ENCODE assay signal across 1 cellular context in the genomic region with DNA sequence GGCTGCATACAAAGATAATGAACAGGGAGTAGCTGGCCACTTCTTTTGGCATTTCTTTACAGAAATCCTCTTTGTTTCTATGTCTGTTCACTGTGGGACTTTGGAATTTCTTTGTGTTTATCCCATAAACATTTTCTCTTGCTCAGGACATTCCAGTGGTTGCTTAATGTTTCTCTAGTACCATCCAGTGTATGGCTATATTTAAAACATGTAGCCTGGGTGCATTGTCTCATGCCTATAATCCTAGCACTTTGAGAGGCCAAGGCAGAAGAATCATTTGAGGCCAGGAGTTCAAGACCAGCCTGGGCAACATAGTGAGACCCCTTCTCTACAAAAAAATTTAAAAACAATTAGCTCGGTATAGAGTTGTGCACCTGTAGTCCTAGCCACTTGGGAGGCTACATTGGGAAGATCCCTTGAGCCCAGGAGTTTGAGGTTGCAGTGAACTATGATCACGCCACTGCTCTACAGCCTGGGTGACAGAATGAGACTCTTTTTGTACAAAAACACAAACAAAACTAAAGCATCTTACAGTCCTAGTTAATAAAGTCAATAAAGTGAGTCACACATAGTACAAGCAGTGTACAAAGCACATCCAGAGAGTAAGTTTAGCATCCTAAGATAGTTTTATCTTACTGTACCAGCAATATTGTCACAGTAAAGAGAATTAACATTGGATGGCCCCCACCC.
TF ChIP-seq lines count a peak whose summit lies in the region.

No MANE protein-coding gene starts in this region.

TF ChIP-seq in HepG2, 621 proteins besides CTCF, POLR2A, EP300 and RAD21 (continued from another document):
- TF ChIP-seq MIXL1 (CRISPR knock-in tag; IDR thresholded peaks at IDR 0.05) = peak; percentile 48; the same call in 1 of the 2 replicates
- 0 out of 2 replicates have a peak, but pooled peaks have one; percentile 49 for TF ChIP-seq ZNF713 (CRISPR knock-in tag; IDR thresholded peaks at IDR 0.05)
- TF ChIP-seq RCOR2 (CRISPR knock-in tag; IDR thresholded peaks at IDR 0.05) = peak; percentile 38; the same call in 1 of the 2 replicates
- peak; percentile 44; the same call in 1 of the 2 replicates for TF ChIP-seq SAP130 (CRISPR knock-in tag; IDR thresholded peaks at IDR 0.05; ENCODE audit: low read depth)
- TF ChIP-seq, protein P1, sequence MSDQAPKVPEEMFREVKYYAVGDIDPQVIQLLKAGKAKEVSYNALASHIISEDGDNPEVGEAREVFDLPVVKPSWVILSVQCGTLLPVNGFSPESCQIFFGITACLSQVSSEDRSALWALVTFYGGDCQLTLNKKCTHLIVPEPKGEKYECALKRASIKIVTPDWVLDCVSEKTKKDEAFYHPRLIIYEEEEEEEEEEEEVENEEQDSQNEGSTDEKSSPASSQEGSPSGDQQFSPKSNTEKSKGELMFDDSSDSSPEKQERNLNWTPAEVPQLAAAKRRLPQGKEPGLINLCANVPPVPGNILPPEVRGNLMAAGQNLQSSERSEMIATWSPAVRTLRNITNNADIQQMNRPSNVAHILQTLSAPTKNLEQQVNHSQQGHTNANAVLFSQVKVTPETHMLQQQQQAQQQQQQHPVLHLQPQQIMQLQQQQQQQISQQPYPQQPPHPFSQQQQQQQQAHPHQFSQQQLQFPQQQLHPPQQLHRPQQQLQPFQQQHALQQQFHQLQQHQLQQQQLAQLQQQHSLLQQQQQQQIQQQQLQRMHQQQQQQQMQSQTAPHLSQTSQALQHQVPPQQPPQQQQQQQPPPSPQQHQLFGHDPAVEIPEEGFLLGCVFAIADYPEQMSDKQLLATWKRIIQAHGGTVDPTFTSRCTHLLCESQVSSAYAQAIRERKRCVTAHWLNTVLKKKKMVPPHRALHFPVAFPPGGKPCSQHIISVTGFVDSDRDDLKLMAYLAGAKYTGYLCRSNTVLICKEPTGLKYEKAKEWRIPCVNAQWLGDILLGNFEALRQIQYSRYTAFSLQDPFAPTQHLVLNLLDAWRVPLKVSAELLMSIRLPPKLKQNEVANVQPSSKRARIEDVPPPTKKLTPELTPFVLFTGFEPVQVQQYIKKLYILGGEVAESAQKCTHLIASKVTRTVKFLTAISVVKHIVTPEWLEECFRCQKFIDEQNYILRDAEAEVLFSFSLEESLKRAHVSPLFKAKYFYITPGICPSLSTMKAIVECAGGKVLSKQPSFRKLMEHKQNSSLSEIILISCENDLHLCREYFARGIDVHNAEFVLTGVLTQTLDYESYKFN (CRISPR knock-in tag; conservative IDR thresholded peaks at IDR 0.05) = peak; percentile 23; the same call in 1 of the 2 replicates
- no peak for TF ChIP-seq ZNF556 (CRISPR knock-in tag; IDR thresholded peaks at IDR 0.05; ENCODE audit: borderline replicate concordance)
- no peak for TF ChIP-seq FOXA1 (IDR thresholded peaks at IDR 0.05)
- TF ChIP-seq FOXA1 (CRISPR knock-in tag; IDR thresholded peaks at IDR 0.05) = peak; percentile 40; the same call in 1 of the 2 replicates
- TF ChIP-seq, protein P2, sequence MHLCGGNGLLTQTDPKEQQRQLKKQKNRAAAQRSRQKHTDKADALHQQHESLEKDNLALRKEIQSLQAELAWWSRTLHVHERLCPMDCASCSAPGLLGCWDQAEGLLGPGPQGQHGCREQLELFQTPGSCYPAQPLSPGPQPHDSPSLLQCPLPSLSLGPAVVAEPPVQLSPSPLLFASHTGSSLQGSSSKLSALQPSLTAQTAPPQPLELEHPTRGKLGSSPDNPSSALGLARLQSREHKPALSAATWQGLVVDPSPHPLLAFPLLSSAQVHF (CRISPR knock-in tag; IDR thresholded peaks at IDR 0.05) = no peak
- TF ChIP-seq CENPX (CRISPR knock-in tag; IDR thresholded peaks at IDR 0.05) = no peak
